1 cellular context compared by ENCODE assay signal in the genomic region with DNA sequence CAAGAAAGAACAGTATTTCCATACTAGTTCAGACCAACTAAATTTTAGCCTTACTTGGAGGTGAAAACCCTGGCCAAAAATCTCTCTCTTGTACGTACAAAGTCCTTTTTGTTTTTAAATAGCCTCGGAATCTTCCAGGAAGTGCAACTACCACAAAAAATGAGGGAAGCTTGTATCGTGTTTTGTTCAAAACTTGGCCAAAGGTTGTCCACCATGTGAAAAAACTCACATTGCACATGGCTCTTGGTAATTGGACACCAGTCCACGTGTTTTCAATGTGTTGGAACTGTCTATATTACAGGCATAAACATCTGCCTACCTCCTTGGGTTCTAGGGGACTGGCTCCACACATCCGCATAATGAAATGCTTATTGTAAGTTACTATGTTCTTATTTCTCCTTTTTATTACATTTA.
A peak's percentile ranks its signal among the peaks of the same experiment; 100 is the strongest.
TF ChIP-seq lines count a peak whose summit lies in the region.

No MANE protein-coding gene starts in this region.

TF ChIP-seq in HepG2, 621 proteins besides CTCF, POLR2A, EP300 and RAD21 (continues in another document):
- no peak for TF ChIP-seq ZNF556 (CRISPR knock-in tag; IDR thresholded peaks at IDR 0.05; ENCODE audit: borderline replicate concordance)
- TF ChIP-seq, protein P1, sequence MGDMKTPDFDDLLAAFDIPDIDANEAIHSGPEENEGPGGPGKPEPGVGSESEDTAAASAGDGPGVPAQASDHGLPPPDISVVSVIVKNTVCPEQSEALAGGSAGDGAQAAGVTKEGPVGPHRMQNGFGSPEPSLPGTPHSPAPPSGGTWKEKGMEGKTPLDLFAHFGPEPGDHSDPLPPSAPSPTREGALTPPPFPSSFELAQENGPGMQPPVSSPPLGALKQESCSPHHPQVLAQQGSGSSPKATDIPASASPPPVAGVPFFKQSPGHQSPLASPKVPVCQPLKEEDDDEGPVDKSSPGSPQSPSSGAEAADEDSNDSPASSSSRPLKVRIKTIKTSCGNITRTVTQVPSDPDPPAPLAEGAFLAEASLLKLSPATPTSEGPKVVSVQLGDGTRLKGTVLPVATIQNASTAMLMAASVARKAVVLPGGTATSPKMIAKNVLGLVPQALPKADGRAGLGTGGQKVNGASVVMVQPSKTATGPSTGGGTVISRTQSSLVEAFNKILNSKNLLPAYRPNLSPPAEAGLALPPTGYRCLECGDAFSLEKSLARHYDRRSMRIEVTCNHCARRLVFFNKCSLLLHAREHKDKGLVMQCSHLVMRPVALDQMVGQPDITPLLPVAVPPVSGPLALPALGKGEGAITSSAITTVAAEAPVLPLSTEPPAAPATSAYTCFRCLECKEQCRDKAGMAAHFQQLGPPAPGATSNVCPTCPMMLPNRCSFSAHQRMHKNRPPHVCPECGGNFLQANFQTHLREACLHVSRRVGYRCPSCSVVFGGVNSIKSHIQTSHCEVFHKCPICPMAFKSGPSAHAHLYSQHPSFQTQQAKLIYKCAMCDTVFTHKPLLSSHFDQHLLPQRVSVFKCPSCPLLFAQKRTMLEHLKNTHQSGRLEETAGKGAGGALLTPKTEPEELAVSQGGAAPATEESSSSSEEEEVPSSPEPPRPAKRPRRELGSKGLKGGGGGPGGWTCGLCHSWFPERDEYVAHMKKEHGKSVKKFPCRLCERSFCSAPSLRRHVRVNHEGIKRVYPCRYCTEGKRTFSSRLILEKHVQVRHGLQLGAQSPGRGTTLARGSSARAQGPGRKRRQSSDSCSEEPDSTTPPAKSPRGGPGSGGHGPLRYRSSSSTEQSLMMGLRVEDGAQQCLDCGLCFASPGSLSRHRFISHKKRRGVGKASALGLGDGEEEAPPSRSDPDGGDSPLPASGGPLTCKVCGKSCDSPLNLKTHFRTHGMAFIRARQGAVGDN (CRISPR knock-in tag; IDR thresholded peaks at IDR 0.05) = no peak; the same call in 1 of the 2 replicates
- TF ChIP-seq ZZZ3 (CRISPR knock-in tag; IDR thresholded peaks at IDR 0.05; ENCODE audit: borderline replicate concordance) = no peak
- TF ChIP-seq ZNF841 (CRISPR knock-in tag; IDR thresholded peaks at IDR 0.05; ENCODE audit: borderline replicate concordance) = no peak
- TF ChIP-seq, protein P2, sequence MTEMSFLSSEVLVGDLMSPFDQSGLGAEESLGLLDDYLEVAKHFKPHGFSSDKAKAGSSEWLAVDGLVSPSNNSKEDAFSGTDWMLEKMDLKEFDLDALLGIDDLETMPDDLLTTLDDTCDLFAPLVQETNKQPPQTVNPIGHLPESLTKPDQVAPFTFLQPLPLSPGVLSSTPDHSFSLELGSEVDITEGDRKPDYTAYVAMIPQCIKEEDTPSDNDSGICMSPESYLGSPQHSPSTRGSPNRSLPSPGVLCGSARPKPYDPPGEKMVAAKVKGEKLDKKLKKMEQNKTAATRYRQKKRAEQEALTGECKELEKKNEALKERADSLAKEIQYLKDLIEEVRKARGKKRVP (CRISPR knock-in tag; IDR thresholded peaks at IDR 0.05) = no peak
- TF ChIP-seq HIVEP1 (CRISPR knock-in tag; IDR thresholded peaks at IDR 0.05) = no peak
- TF ChIP-seq, protein P3, sequence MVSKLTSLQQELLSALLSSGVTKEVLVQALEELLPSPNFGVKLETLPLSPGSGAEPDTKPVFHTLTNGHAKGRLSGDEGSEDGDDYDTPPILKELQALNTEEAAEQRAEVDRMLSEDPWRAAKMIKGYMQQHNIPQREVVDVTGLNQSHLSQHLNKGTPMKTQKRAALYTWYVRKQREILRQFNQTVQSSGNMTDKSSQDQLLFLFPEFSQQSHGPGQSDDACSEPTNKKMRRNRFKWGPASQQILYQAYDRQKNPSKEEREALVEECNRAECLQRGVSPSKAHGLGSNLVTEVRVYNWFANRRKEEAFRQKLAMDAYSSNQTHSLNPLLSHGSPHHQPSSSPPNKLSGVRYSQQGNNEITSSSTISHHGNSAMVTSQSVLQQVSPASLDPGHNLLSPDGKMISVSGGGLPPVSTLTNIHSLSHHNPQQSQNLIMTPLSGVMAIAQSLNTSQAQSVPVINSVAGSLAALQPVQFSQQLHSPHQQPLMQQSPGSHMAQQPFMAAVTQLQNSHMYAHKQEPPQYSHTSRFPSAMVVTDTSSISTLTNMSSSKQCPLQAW (CRISPR knock-in tag; IDR thresholded peaks at IDR 0.05) = no peak
- TF ChIP-seq ZNF616 (CRISPR knock-in tag; IDR thresholded peaks at IDR 0.05; ENCODE audit: low read depth) = peak; percentile 43; the same call in 1 of the 2 replicates
- no peak for TF ChIP-seq TOE1 (CRISPR knock-in tag; IDR thresholded peaks at IDR 0.05)
- no peak for TF ChIP-seq ZNF180 (CRISPR knock-in tag; IDR thresholded peaks at IDR 0.05; ENCODE audit: borderline replicate concordance, low read depth)
- TF ChIP-seq ZNF468 (CRISPR knock-in tag; IDR thresholded peaks at IDR 0.05) = no peak
- TF ChIP-seq, protein P4, sequence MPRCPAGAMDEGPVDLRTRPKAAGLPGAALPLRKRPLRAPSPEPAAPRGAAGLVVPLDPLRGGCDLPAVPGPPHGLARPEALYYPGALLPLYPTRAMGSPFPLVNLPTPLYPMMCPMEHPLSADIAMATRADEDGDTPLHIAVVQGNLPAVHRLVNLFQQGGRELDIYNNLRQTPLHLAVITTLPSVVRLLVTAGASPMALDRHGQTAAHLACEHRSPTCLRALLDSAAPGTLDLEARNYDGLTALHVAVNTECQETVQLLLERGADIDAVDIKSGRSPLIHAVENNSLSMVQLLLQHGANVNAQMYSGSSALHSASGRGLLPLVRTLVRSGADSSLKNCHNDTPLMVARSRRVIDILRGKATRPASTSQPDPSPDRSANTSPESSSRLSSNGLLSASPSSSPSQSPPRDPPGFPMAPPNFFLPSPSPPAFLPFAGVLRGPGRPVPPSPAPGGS (CRISPR knock-in tag; IDR thresholded peaks at IDR 0.05) = peak; percentile 51; the same call in 1 of the 2 replicates
- TF ChIP-seq AHR (CRISPR knock-in tag; IDR thresholded peaks at IDR 0.05) = no peak
- TF ChIP-seq ZNF546 (CRISPR knock-in tag; conservative IDR thresholded peaks at IDR 0.05) = no peak
- TF ChIP-seq MEIS2 (CRISPR knock-in tag; IDR thresholded peaks at IDR 0.05) = no peak
- no peak for TF ChIP-seq STAT5B (CRISPR knock-in tag; IDR thresholded peaks at IDR 0.05)
- TF ChIP-seq RARG (CRISPR knock-in tag; IDR thresholded peaks at IDR 0.05; ENCODE audit: low read depth) = no peak
- TF ChIP-seq, protein P5, sequence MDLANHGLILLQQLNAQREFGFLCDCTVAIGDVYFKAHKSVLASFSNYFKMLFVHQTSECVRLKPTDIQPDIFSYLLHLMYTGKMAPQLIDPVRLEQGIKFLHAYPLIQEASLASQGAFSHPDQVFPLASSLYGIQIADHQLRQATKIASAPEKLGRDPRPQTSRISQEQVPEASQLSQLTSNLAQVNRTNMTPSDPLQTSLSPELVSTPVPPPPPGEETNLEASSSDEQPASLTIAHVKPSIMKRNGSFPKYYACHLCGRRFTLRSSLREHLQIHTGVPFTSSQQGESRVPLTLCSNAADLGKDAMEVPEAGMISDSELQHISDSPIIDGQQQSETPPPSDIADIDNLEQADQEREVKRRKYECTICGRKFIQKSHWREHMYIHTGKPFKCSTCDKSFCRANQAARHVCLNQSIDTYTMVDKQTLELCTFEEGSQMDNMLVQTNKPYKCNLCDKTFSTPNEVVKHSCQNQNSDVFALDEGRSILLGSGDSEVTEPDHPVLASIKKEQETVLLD (CRISPR knock-in tag; IDR thresholded peaks at IDR 0.05; ENCODE audit: low read depth) = no peak
- TF ChIP-seq, protein P6, sequence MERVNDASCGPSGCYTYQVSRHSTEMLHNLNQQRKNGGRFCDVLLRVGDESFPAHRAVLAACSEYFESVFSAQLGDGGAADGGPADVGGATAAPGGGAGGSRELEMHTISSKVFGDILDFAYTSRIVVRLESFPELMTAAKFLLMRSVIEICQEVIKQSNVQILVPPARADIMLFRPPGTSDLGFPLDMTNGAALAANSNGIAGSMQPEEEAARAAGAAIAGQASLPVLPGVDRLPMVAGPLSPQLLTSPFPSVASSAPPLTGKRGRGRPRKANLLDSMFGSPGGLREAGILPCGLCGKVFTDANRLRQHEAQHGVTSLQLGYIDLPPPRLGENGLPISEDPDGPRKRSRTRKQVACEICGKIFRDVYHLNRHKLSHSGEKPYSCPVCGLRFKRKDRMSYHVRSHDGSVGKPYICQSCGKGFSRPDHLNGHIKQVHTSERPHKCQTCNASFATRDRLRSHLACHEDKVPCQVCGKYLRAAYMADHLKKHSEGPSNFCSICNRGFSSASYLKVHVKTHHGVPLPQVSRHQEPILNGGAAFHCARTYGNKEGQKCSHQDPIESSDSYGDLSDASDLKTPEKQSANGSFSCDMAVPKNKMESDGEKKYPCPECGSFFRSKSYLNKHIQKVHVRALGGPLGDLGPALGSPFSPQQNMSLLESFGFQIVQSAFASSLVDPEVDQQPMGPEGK (CRISPR knock-in tag; IDR thresholded peaks at IDR 0.05) = no peak
- TF ChIP-seq MYC (CRISPR knock-in tag; IDR thresholded peaks at IDR 0.05; ENCODE audit: borderline replicate concordance) = no peak
- TF ChIP-seq GTF2F1 (IDR thresholded peaks at IDR 0.05; ENCODE audit: low read length) = no peak
- TF ChIP-seq SP5 (CRISPR knock-in tag; IDR thresholded peaks at IDR 0.05; ENCODE audit: borderline replicate concordance, low read depth) = no peak
- TF ChIP-seq, protein P7, sequence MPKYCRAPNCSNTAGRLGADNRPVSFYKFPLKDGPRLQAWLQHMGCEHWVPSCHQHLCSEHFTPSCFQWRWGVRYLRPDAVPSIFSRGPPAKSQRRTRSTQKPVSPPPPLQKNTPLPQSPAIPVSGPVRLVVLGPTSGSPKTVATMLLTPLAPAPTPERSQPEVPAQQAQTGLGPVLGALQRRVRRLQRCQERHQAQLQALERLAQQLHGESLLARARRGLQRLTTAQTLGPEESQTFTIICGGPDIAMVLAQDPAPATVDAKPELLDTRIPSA (CRISPR knock-in tag; IDR thresholded peaks at IDR 0.05; ENCODE audit: borderline replicate concordance) = no peak
- no peak for TF ChIP-seq MEF2D (CRISPR knock-in tag; IDR thresholded peaks at IDR 0.05)
- peak; percentile 48 for TF ChIP-seq ELF1 (CRISPR knock-in tag; IDR thresholded peaks at IDR 0.05)
- peak; percentile 53; the same call in 1 of the 3 replicates for TF ChIP-seq MXI1 (IDR thresholded peaks at IDR 0.05; ENCODE audit: borderline replicate concordance, low read depth, low read length)
- TF ChIP-seq HMGA1 (CRISPR knock-in tag; conservative IDR thresholded peaks at IDR 0.05) = no peak
- peak; percentile 87 for TF ChIP-seq RXRB (CRISPR knock-in tag; IDR thresholded peaks at IDR 0.05; ENCODE audit: borderline replicate concordance)
- TF ChIP-seq ZNF274 (CRISPR knock-in tag; IDR thresholded peaks at IDR 0.05) = no peak
- TF ChIP-seq SRSF4 (IDR thresholded peaks at IDR 0.05; ENCODE audit: low read depth, low read length, poor library complexity, severe bottlenecking) = no peak
- TF ChIP-seq SIX1 (CRISPR knock-in tag; IDR thresholded peaks at IDR 0.05; ENCODE audit: borderline replicate concordance) = peak; percentile 88
- no peak for TF ChIP-seq NFE2L2 (IDR thresholded peaks at IDR 0.05; ENCODE audit: low read length)
- TF ChIP-seq, protein P8, sequence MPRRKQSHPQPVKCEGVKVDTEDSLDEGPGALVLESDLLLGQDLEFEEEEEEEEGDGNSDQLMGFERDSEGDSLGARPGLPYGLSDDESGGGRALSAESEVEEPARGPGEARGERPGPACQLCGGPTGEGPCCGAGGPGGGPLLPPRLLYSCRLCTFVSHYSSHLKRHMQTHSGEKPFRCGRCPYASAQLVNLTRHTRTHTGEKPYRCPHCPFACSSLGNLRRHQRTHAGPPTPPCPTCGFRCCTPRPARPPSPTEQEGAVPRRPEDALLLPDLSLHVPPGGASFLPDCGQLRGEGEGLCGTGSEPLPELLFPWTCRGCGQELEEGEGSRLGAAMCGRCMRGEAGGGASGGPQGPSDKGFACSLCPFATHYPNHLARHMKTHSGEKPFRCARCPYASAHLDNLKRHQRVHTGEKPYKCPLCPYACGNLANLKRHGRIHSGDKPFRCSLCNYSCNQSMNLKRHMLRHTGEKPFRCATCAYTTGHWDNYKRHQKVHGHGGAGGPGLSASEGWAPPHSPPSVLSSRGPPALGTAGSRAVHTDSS (CRISPR knock-in tag; conservative IDR thresholded peaks at IDR 0.05) = no peak
- TF ChIP-seq ZNF720 (CRISPR knock-in tag; IDR thresholded peaks at IDR 0.05) = no peak
- TF ChIP-seq GZF1 (CRISPR knock-in tag; IDR thresholded peaks at IDR 0.05) = no peak
- TF ChIP-seq BRD4 (CRISPR knock-in tag; IDR thresholded peaks at IDR 0.05) = no peak
- no peak for TF ChIP-seq KLF13 (CRISPR knock-in tag; IDR thresholded peaks at IDR 0.05)
- TF ChIP-seq GFI1 (CRISPR knock-in tag; IDR thresholded peaks at IDR 0.05; ENCODE audit: borderline replicate concordance) = 0 out of 2 replicates have a peak, but pooled peaks have one; percentile 31
- TF ChIP-seq CEBPG (CRISPR knock-in tag; IDR thresholded peaks at IDR 0.05) = no peak
- TF ChIP-seq SIN3A (IDR thresholded peaks at IDR 0.05; ENCODE audit: borderline replicate concordance, low read depth, low read length) = no peak
- no peak for TF ChIP-seq ZNF747 (CRISPR knock-in tag; IDR thresholded peaks at IDR 0.05; ENCODE audit: borderline replicate concordance)
- TF ChIP-seq ZKSCAN5 (CRISPR knock-in tag; IDR thresholded peaks at IDR 0.05) = no peak
- no peak for TF ChIP-seq RCOR2 (CRISPR knock-in tag; IDR thresholded peaks at IDR 0.05)
- TF ChIP-seq SMAD1 (CRISPR knock-in tag; IDR thresholded peaks at IDR 0.05; ENCODE audit: borderline replicate concordance, low read depth) = no peak
- no peak for TF ChIP-seq ZNF367 (CRISPR knock-in tag; IDR thresholded peaks at IDR 0.05; ENCODE audit: borderline replicate concordance)
- no peak for TF ChIP-seq ZNF207 (IDR thresholded peaks at IDR 0.05; ENCODE audit: borderline replicate concordance)
- TF ChIP-seq NAIF1 (CRISPR knock-in tag; IDR thresholded peaks at IDR 0.05; ENCODE audit: borderline replicate concordance) = peak; percentile 48; the same call in 1 of the 2 replicates
- no peak for TF ChIP-seq ZBTB8A (CRISPR knock-in tag; IDR thresholded peaks at IDR 0.05; ENCODE audit: borderline replicate concordance, low read depth)
- TF ChIP-seq, protein P9, sequence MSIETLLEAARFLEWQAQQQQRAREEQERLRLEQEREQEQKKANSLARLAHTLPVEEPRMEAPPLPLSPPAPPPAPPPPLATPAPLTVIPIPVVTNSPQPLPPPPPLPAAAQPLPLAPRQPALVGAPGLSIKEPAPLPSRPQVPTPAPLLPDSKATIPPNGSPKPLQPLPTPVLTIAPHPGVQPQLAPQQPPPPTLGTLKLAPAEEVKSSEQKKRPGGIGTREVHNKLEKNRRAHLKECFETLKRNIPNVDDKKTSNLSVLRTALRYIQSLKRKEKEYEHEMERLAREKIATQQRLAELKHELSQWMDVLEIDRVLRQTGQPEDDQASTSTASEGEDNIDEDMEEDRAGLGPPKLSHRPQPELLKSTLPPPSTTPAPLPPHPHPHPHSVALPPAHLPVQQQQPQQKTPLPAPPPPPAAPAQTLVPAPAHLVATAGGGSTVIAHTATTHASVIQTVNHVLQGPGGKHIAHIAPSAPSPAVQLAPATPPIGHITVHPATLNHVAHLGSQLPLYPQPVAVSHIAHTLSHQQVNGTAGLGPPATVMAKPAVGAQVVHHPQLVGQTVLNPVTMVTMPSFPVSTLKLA (IDR thresholded peaks at IDR 0.05) = peak; percentile 95
- no peak for TF ChIP-seq ZSCAN21 (CRISPR knock-in tag; IDR thresholded peaks at IDR 0.05; ENCODE audit: borderline replicate concordance)
- TF ChIP-seq, protein P10, sequence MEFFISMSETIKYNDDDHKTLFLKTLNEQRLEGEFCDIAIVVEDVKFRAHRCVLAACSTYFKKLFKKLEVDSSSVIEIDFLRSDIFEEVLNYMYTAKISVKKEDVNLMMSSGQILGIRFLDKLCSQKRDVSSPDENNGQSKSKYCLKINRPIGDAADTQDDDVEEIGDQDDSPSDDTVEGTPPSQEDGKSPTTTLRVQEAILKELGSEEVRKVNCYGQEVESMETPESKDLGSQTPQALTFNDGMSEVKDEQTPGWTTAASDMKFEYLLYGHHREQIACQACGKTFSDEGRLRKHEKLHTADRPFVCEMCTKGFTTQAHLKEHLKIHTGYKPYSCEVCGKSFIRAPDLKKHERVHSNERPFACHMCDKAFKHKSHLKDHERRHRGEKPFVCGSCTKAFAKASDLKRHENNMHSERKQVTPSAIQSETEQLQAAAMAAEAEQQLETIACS (CRISPR knock-in tag; IDR thresholded peaks at IDR 0.05) = no peak
- no peak for TF ChIP-seq MIER3 (CRISPR knock-in tag; IDR thresholded peaks at IDR 0.05; ENCODE audit: borderline replicate concordance)
